ENCODE assay signal across 2 cellular contexts in the genomic region with DNA sequence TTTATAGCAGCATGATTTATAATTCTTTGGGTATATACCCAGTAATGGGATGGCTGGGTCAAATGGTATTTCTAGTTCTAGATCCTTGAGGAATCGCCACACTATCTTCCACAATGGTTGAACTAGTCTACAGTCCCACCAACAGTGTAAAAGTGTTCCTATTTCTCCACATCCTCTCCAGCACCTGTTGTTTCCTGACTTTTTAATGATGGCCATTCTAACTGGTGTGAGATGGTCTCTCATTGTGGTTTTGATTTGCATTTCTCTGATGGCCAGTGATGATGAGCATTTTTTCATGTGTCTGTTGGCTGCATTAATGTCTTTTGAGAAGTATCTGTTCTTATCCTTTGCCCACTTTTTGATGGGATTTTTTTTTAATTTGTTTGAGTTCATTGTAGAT. TPM values are rescaled to one million over a fixed set of nuclear protein-coding genes. Genes with fewer than 3 reads are reported as not detected.
"Had no signal": no experiment of that assay in that cellular context is flagged by ENCODE, and none has a peak within 500 bp of the region (broad histone marks: within the 10 kb centered on the region; RNA-seq: fewer than 3 reads in every experiment).

No MANE protein-coding gene starts in this region.

RNA-seq across cellular contexts. Expression of a gene that starts 20.0 kb away (rescaled TPM):
- total RNA-seq: osteoblast, skeletal muscle tissue had no signal
